In the genomic region with DNA sequence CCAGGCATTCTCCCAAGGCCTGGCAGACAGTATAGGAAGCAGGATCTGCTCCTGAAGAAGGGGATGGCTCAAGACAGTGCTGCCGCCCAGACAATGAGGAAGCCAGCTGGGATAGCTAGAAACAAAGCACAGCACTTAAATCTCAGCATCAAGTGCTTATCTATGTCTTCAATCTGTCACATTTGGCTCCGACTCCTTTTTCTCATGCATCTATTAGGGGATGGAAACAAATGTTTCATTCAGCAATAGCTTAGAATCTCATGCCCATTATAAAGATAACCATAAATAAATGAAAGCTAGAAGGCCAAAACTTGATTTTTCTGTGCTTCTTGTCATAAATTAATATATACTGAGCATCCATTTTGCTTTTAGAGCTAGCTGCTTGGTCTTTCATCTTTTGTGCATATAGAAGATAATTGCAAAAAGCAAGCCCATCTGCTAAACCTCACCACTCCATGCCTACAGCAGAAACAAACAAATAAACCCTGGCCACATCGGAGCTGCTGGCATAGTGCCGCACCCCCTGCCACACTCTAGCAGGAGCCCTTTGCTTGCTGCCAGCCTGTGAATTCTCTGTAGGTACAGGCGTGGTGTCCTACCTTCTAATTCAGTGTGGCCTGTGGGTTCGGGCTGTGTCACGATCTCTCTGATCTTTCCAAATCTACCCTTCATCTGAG, we compare ENCODE assay signal across 14 cellular contexts.
DNase-seq lines count a peak whose midpoint lies in the region; ATAC-seq, FAIRE-seq and TF ChIP-seq lines count a peak whose summit lies in the region.
"Had no signal": no experiment of that assay in that cellular context is flagged by ENCODE, and none has a peak within 500 bp of the region (broad histone marks: within the 10 kb centered on the region; RNA-seq: fewer than 3 reads in every experiment).

No MANE protein-coding gene starts in this region.

- H3K4me3 Mint-ChIP-seq in nephron progenitor cell = no peak overlapping the region
- H3K4me3 Mint-ChIP-seq: CD4-positive, alpha-beta memory T cell had no signal

- TF ChIP-seq EP300 in HepG2 (IDR thresholded peaks at IDR 0.05; ENCODE audit: low read depth in 2 of 2, low read length in 2 of 2) (no peak), HepG2 (CRISPR knock-in tag; IDR thresholded peaks at IDR 0.05; ENCODE audit: borderline replicate concordance) (no peak)

- no peak for TF ChIP-seq POLR2A in HepG2 (IDR thresholded peaks at IDR 0.05; ENCODE audit: insufficient read depth in 1 of 2, low read depth in 2 of 2, low read length in 2 of 2)

- H3K36me3 Mint-ChIP-seq in nephron progenitor cell (ENCODE audit: low read depth) = peaks cover 93% of the 10 kb centered on the region
- H3K36me3 Mint-ChIP-seq: CD4-positive, alpha-beta memory T cell had no signal

- intact Hi-C loops in OCI-LY7 (cut with micrococcal nuclease; ENCODE audit: unreplicated experiment) (no loop called here), HepG2 (cut with micrococcal nuclease; ENCODE audit: unreplicated experiment) (no loop called here)

- peaks cover 15% of the 10 kb centered on the region for H3K4me1 Mint-ChIP-seq in nephron progenitor cell
- H3K4me1 Mint-ChIP-seq: CD4-positive, alpha-beta memory T cell had no signal

- no peak overlapping the region for H2AFZ ChIP-seq in OCI-LY7 (ENCODE audit: low read length)
- no peak overlapping the region for H2AFZ ChIP-seq in HepG2 (ENCODE audit: low read length)

- TF ChIP-seq CTCF in nephron progenitor cell (IDR thresholded peaks at IDR 0.05) = no peak
- no peak for TF ChIP-seq CTCF in GM10266 (IDR thresholded peaks at IDR 0.05; ENCODE audit: control insufficient read depth, insufficient read depth, low read depth, missing control alignments)
- TF ChIP-seq CTCF in OCI-LY7 (conservative IDR thresholded peaks at IDR 0.05; ENCODE audit: low read length) = no peak
- no peak for TF ChIP-seq CTCF in HepG2 (CRISPR knock-in tag; IDR thresholded peaks at IDR 0.05)

- H3K27ac Mint-ChIP-seq in nephron progenitor cell = peak overlapping the region; percentile 68
- H3K27ac Mint-ChIP-seq: CD4-positive, alpha-beta memory T cell had no signal

- H3K4me1 ChIP-seq in OCI-LY7 (ENCODE audit: insufficient read depth, low read length, poor library complexity, severe bottlenecking) (no peaks in the 10 kb centered on the region), HepG2 (ENCODE audit: insufficient read depth, low read length) (peaks cover 13% of the 10 kb centered on the region)

- H3K9me3 Mint-ChIP-seq in nephron progenitor cell = no peaks in the 10 kb centered on the region

- H3K4me3 ChIP-seq in OCI-LY7 (ENCODE audit: low read depth, low read length, poor library complexity, severe bottlenecking) = no peak overlapping the region
- H3K4me3 ChIP-seq in HepG2 (replicated peaks in 1 of 3; ENCODE audit: insufficient read depth in 1 of 3, low read depth in 2 of 3, low read length in 3 of 3) = no peak overlapping the region

- H3K9ac ChIP-seq in HepG2 (ENCODE audit: insufficient read depth, low read depth, low read length) = no peak overlapping the region

- CTCF ChIA-PET in OCI-LY7 (lab: Charles Lee; ENCODE audit: unreplicated experiment) (no interaction called here), HepG2 (lab: Yijun Ruan, JAX; ENCODE audit: low intra/inter-chr PET ratio, low total read pairs) (no interaction called here)

- POLR2A ChIA-PET in OCI-LY7 (lab: Charles Lee) = no interaction called here
- POLR2A ChIA-PET in HepG2 (lab: Yijun Ruan, JAX) = no interaction called here

- no peaks in the 10 kb centered on the region for H3K9me3 ChIP-seq in OCI-LY7 (ENCODE audit: low read length)
- H3K9me3 ChIP-seq in HepG2 (ENCODE audit: low read length) = no peaks in the 10 kb centered on the region

- no peak overlapping the region for H3K27ac ChIP-seq in OCI-LY7 (ENCODE audit: low read depth, low read length, poor library complexity, severe bottlenecking)
- no peak overlapping the region for H3K27ac ChIP-seq in HepG2 (ENCODE audit: extremely low read length, insufficient read depth, low read length)

- no peak for TF ChIP-seq RAD21 in HepG2 (CRISPR knock-in tag; IDR thresholded peaks at IDR 0.05)

- H3K36me3 ChIP-seq in OCI-LY7 (ENCODE audit: insufficient read depth, low read length) (peaks cover 4% of the 10 kb centered on the region), HepG2 (replicated peaks in 1 of 2; ENCODE audit: control insufficient read depth in 1 of 2, insufficient read depth in 2 of 2, low read length in 2 of 2) (no peaks in the 10 kb centered on the region)

- in situ Hi-C loops in HepG2 (cut with HindIII; ENCODE audit: extremely low pct_ligation_motif_present, low pct_unique_long_range_greater_than_20kb) = no loop called here

- H4K20me1 ChIP-seq in OCI-LY7 (ENCODE audit: insufficient read depth, low read length) (no peaks in the 10 kb centered on the region), HepG2 (ENCODE audit: insufficient read depth, low read length) (no peaks in the 10 kb centered on the region)

- ATAC-seq in SK-N-SH treated with all-trans-retinoic acid at 6 μM for 48 hours (peak; percentile 96), HepG2 (no peak)

- no peaks in the 10 kb centered on the region for H3K27me3 ChIP-seq in HepG2 (ENCODE audit: control insufficient read depth in 1 of 2, insufficient read depth in 2 of 2, low read length in 2 of 2)

- DNase-seq in DMS 273 (lab: John Stamatoyannopoulos, UW; ENCODE audit: unreplicated experiment) (peak; percentile 37), NCI-H1694 treated with DMSO at 0.1 percent for 48 hours (lab: John Stamatoyannopoulos, UW) (peak; percentile 28), nephron progenitor cell (no peak), GM10266 (ENCODE audit: extremely low spot score) (no peak), OCI-LY7 (ENCODE audit: low spot score) (no peak), HepG2 (ENCODE audit: low spot score) (no peak)
- DNase-seq: CD4-positive, alpha-beta memory T cell; GF-D8; NCI-H1048; Right ventricle myocardium superior had no signal

- no peaks in the 10 kb centered on the region for H3K79me2 ChIP-seq in OCI-LY7 (ENCODE audit: insufficient read depth, low read depth, low read length)
- H3K79me2 ChIP-seq in HepG2 (ENCODE audit: insufficient read depth, low read length) = no peaks in the 10 kb centered on the region

- BruUV-seq in OCI-LY7 (replicated peaks; lab: Mats Ljungman, UMichigan) (no TSS peak), HepG2 (replicated peaks; lab: Mats Ljungman, UMichigan) (no TSS peak)

- no peak for FAIRE-seq in HepG2 (lab: Jason Lieb, UNC)
- FAIRE-seq: D721Med, H54, RCC 7860 had no signal

- H3K4me2 ChIP-seq in OCI-LY7 (ENCODE audit: low read length) (no peak overlapping the region), HepG2 (ENCODE audit: low read depth, low read length) (no peak overlapping the region)

- 84% methylated on average over 6 of the region's 7 CpGs for WGBS in HepG2 (ENCODE audit: low lambda C conversion rate)

- H3K27me3 Mint-ChIP-seq in nephron progenitor cell (ENCODE audit: low read depth, poor library complexity) = peaks cover 3% of the 10 kb centered on the region

- no peaks in the 10 kb centered on the region for H3K9me2 ChIP-seq in OCI-LY7 (ENCODE audit: insufficient read depth, low read length)

TF ChIP-seq in SK-N-SH treated with all-trans-retinoic acid at 6 μM for 48 hours, 23 proteins besides CTCF, POLR2A, EP300 and RAD21 (continues in another document):
- TF ChIP-seq ZFP3 (CRISPR knock-in tag; IDR thresholded peaks at IDR 0.05) (no peak; the same call in 1 of the 2 replicates), ZNF70 (CRISPR knock-in tag; IDR thresholded peaks at IDR 0.05) (no peak), ZNF8 (CRISPR knock-in tag; IDR thresholded peaks at IDR 0.05) (peak; percentile 28; the same call in 1 of the 2 replicates), TCF4 (CRISPR knock-in tag; IDR thresholded peaks at IDR 0.05; ENCODE audit: borderline replicate concordance) (peak; percentile 65), SNAI2 (CRISPR knock-in tag; IDR thresholded peaks at IDR 0.05) (0 out of 2 replicates have a peak, but pooled peaks have one; percentile 17)
- TF ChIP-seq, protein P1, sequence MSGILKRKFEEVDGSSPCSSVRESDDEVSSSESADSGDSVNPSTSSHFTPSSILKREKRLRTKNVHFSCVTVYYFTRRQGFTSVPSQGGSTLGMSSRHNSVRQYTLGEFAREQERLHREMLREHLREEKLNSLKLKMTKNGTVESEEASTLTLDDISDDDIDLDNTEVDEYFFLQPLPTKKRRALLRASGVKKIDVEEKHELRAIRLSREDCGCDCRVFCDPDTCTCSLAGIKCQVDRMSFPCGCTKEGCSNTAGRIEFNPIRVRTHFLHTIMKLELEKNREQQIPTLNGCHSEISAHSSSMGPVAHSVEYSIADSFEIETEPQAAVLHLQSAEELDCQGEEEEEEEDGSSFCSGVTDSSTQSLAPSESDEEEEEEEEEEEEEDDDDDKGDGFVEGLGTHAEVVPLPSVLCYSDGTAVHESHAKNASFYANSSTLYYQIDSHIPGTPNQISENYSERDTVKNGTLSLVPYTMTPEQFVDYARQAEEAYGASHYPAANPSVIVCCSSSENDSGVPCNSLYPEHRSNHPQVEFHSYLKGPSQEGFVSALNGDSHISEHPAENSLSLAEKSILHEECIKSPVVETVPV (CRISPR knock-in tag; IDR thresholded peaks at IDR 0.05) = peak; percentile 88

TF ChIP-seq in HepG2, 621 proteins besides CTCF, POLR2A, EP300 and RAD21:
- no peak for TF ChIP-seq ZNF101 (CRISPR knock-in tag; IDR thresholded peaks at IDR 0.05; ENCODE audit: borderline replicate concordance, low read depth)
- no peak for TF ChIP-seq USF2 (IDR thresholded peaks at IDR 0.05; ENCODE audit: low read depth, low read length)
- TF ChIP-seq USF2 (CRISPR knock-in tag; IDR thresholded peaks at IDR 0.05; ENCODE audit: borderline replicate concordance) = no peak
- TF ChIP-seq SAP130 (CRISPR knock-in tag; IDR thresholded peaks at IDR 0.05; ENCODE audit: low read depth) = no peak

Comparison
In these comparisons a context has a peak if more than half of its experiments do, and no peak if none do; other contexts are left out.
1. DNase-seq: peak in DMS 273 (single experiment) and NCI-H1694 treated with DMSO at 0.1 percent for 48 hours (single experiment); none in nephron progenitor cell (single experiment), GM10266 (single experiment), OCI-LY7 (single experiment) and HepG2 (single experiment).